Comparison of ENCODE assay signal across 8 cellular contexts in the genomic region with DNA sequence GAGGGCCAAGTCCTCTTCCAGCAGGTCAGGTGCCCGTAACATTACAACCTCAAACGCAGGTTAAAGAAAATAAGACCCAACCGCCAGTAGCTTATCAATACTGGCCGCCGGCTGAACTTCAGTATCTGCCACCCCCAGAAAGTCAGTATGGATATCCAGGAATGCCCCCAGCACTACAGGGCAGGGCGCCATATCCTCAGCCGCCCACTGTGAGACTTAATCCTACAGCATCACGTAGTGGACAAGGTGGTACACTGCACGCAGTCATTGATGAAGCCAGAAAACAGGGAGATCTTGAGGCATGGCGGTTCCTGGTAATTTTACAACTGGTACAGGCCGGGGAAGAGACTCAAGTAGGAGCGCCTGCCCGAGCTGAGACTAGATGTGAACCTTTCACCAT. TPM values are rescaled to one million over a fixed set of nuclear protein-coding genes. Genes with fewer than 3 reads are reported as not detected.
DNase-seq lines count a peak whose midpoint lies in the region; ATAC-seq and TF ChIP-seq lines count a peak whose summit lies in the region.
"Not testable (repeated sequence)": the region's sequence is repeated elsewhere in the genome, so short reads cannot be mapped to it uniquely, and the experiment has no call there.

No MANE protein-coding gene starts in this region.

- not testable (repeated sequence) for H3K27me3 Mint-ChIP-seq in activated naive CD4-positive, alpha-beta T cell treated with anti-CD3 and anti-CD28 coated beads, Interleukin-2, amount 10 ng/mL, durations not matched to agents 7 days and 5 days; memory B cell

- H3K4me2 ChIP-seq in OCI-LY7 (ENCODE audit: low read length), result not testable (repeated sequence)

- TF ChIP-seq CTCF in OCI-LY7 (conservative IDR thresholded peaks at IDR 0.05; ENCODE audit: low read length) (peak; percentile 68), thyroid gland (IDR thresholded peaks at IDR 0.05) (peak in 5 of 6 experiments; percentile 20 to 42 (median 32))

- H3K79me2 ChIP-seq in OCI-LY7 (ENCODE audit: insufficient read depth, low read depth, low read length), result not testable (repeated sequence)

- not testable (repeated sequence) for H4K20me1 ChIP-seq in OCI-LY7 (ENCODE audit: insufficient read depth, low read length)

- intact Hi-C loops in OCI-LY7 (cut with micrococcal nuclease; ENCODE audit: unreplicated experiment); thyroid gland (cut with DNase I): not testable (repeated sequence)

- not testable (repeated sequence) for H3K27me3 ChIP-seq in thyroid gland

- ATAC-seq in GM19463 (IDR thresholded peaks at IDR 0.05; ENCODE audit: unreplicated experiment), result peak; percentile 70
- peak; percentile 80 for ATAC-seq in HG03095 (IDR thresholded peaks at IDR 0.05; ENCODE audit: unreplicated experiment)
- ATAC-seq in memory B cell (ENCODE audit: low read depth), result peak; percentile 92

- H3K4me1 ChIP-seq in OCI-LY7 (ENCODE audit: insufficient read depth, low read length, poor library complexity, severe bottlenecking) (peaks cover 17% of the 10 kb centered on the region), thyroid gland (peaks cover 9 to 16% of the 10 kb centered on the region in 2 donors)

- CTCF ChIA-PET in OCI-LY7 (lab: Charles Lee; ENCODE audit: unreplicated experiment), result not testable (repeated sequence)
- CTCF ChIA-PET in activated naive CD4-positive, alpha-beta T cell treated with anti-CD3 and anti-CD28 coated beads, Interleukin-2, amount 10 ng/mL, durations not matched to agents 7 days and 5 days (lab: Charles Lee), result interaction anchor here (1.6 kb wide), 1 partner anchor 112 kb away, joined by 4 read pairs; no protein-coding TSS in a partner anchor

- not testable (repeated sequence) for H3K9me3 Mint-ChIP-seq in activated naive CD4-positive, alpha-beta T cell treated with anti-CD3 and anti-CD28 coated beads, Interleukin-2, amount 10 ng/mL, durations not matched to agents 7 days and 5 days; memory B cell

- TF ChIP-seq POLR2A in thyroid gland (IDR thresholded peaks at IDR 0.05), result not testable (repeated sequence)

- H3K36me3 Mint-ChIP-seq in activated naive CD4-positive, alpha-beta T cell treated with anti-CD3 and anti-CD28 coated beads, Interleukin-2, amount 10 ng/mL, durations not matched to agents 7 days and 5 days; memory B cell: not testable (repeated sequence)

- not testable (repeated sequence) for H3K9me3 ChIP-seq in OCI-LY7 (ENCODE audit: low read length); thyroid gland

- H3K4me3 ChIP-seq in OCI-LY7 (ENCODE audit: low read depth, low read length, poor library complexity, severe bottlenecking); thyroid gland (replicated peaks in 1 of 3): not testable (repeated sequence)

- DNase-seq in EH (ENCODE audit: low read depth), result peak; percentile 67
- peak; percentile 68 for DNase-seq in OCI-LY7 (ENCODE audit: low spot score)
- peak; percentile 58 for DNase-seq in activated naive CD4-positive, alpha-beta T cell treated with anti-CD3 and anti-CD28 coated beads, Interleukin-2, amount 10 ng/mL, durations not matched to agents 7 days and 5 days
- DNase-seq in fibroblast of peridontal ligament (ENCODE audit: extremely low read depth), result peak; percentile 37
- DNase-seq in memory B cell (ENCODE audit: low spot score in 2 of 2), result peak in 1 of 2 donors; percentile 27
- DNase-seq in thyroid gland, result peak in 1 of 2 donors; percentile 39

- POLR2A ChIA-PET in OCI-LY7 (lab: Charles Lee), result interaction anchor here (0.6 kb wide), 1 partner anchor 1431 kb away, joined by 4 read pairs; no protein-coding TSS in a partner anchor

- WGBS in thyroid gland, 2 donors, result 72 to 83% methylated on average over 13 of the region's 13 CpGs

- peaks cover 10% of the 10 kb centered on the region for H3K4me1 Mint-ChIP-seq in activated naive CD4-positive, alpha-beta T cell treated with anti-CD3 and anti-CD28 coated beads, Interleukin-2, amount 10 ng/mL, durations not matched to agents 7 days and 5 days
- H3K4me1 Mint-ChIP-seq in memory B cell, result not testable (repeated sequence)

- not testable (repeated sequence) for H3K9me2 ChIP-seq in OCI-LY7 (ENCODE audit: insufficient read depth, low read length)

- not testable (repeated sequence) for BruUV-seq in OCI-LY7 (replicated peaks; lab: Mats Ljungman, UMichigan)

- not testable (repeated sequence) for H3K27ac ChIP-seq in OCI-LY7 (ENCODE audit: low read depth, low read length, poor library complexity, severe bottlenecking); thyroid gland

- H3K36me3 ChIP-seq in OCI-LY7 (ENCODE audit: insufficient read depth, low read length); thyroid gland: not testable (repeated sequence)

- not testable (repeated sequence) for H2AFZ ChIP-seq in OCI-LY7 (ENCODE audit: low read length)

- H3K27ac Mint-ChIP-seq in activated naive CD4-positive, alpha-beta T cell treated with anti-CD3 and anti-CD28 coated beads, Interleukin-2, amount 10 ng/mL, durations not matched to agents 7 days and 5 days; memory B cell: not testable (repeated sequence)

- not testable (repeated sequence) for H3K4me3 Mint-ChIP-seq in activated naive CD4-positive, alpha-beta T cell treated with anti-CD3 and anti-CD28 coated beads, Interleukin-2, amount 10 ng/mL, durations not matched to agents 7 days and 5 days; memory B cell

RNA-seq across cellular contexts. Expression of gene RPL24, which starts 7.0 kb away (rescaled TPM):
- total RNA-seq in OCI-LY7 (2014; rRNA removed; shearing (Covaris generic)), result 2,111 and 2,631 TPM in 2 replicates
- total RNA-seq in OCI-LY7 (2022), result 1,335 and 1,380 TPM in 2 replicates
- total RNA-seq in thyroid gland, result 1,000 to 10,000 TPM in 3 of 4 donors, 100 to 1,000 TPM in 1; 958 to 1,885 (median 1,354) TPM

RNA-seq across cellular contexts. Expression of gene ZBTB11, which starts 16.6 kb away (rescaled TPM):
- 21.8 and 26.8 TPM in 2 replicates for total RNA-seq in OCI-LY7 (2014; rRNA removed; shearing (Covaris generic))
- 21.5 and 24.4 TPM in 2 replicates for total RNA-seq in OCI-LY7 (2022)
- total RNA-seq in thyroid gland, result 10 to 100 TPM; 28.0 to 43.6 (median 35.9) TPM

RNA-seq across cellular contexts. Expression of gene CEP97, which starts 30.9 kb away (rescaled TPM):
- 25.3 and 27.3 TPM in 2 replicates for total RNA-seq in OCI-LY7 (2014; rRNA removed; shearing (Covaris generic))
- 43.5 and 46.7 TPM in 2 replicates for total RNA-seq in OCI-LY7 (2022)
- 10 to 100 TPM in 1 of 4 donors, 1 to 10 TPM in 3; 7.3 to 13.3 (median 8.2) TPM for total RNA-seq in thyroid gland
